Comparison of ENCODE assay signal across 16 cellular contexts in genomic region chr17:82017612-82018151, GRCh38. TPM values are rescaled to one million over a fixed set of nuclear protein-coding genes. Genes with fewer than 3 reads are reported as not detected.
DNase-seq lines count a peak whose midpoint lies in the region; ATAC-seq and TF ChIP-seq lines count a peak whose summit lies in the region.
"Had no signal": no experiment of that assay in that cellular context is flagged by ENCODE, and none has a peak within 500 bp of the region (broad histone marks: within the 10 kb centered on the region; RNA-seq: fewer than 3 reads in every experiment).

No MANE protein-coding gene starts in this region.

- intact Hi-C loops in left cardiac atrium (cut with DNase I), result no loop called here

- H3K9me3 Mint-ChIP-seq in GM23338 (no peaks in the 10 kb centered on the region), neural crest cell (no peaks in the 10 kb centered on the region)
- H3K9me3 Mint-ChIP-seq: CD8-positive, alpha-beta memory T cell had no signal

- no peaks in the 10 kb centered on the region for H3K9me3 ChIP-seq in T-helper 17 cell (ENCODE audit: control insufficient read depth, low read length, poor library complexity, severe bottlenecking)
- H3K9me3 ChIP-seq in suprapubic skin, result no peaks in the 10 kb centered on the region
- H3K9me3 ChIP-seq: BLaER1, MG63 had no signal

- DNase-seq in GM23338 (ENCODE audit: low spot score), result no peak
- DNase-seq in T-helper 17 cell, result no peak
- no peak for DNase-seq in neural crest cell (ENCODE audit: low read depth, low spot score)
- DNase-seq in GM19240 (ENCODE audit: insufficient read length, low spot score), result no peak
- no peak for DNase-seq in left cardiac atrium
- no peak for DNase-seq in suprapubic skin (ENCODE audit: low spot score in 2 of 2)
- DNase-seq: CD8-positive, alpha-beta memory T cell; DMS79 treated with DMSO at 0.1 percent for 48 hours; Karpas-422; MG63; NCI-H1092; NCI-H1694; NCI-H526 had no signal

- peaks cover 3% of the 10 kb centered on the region for H4K20me1 ChIP-seq in GM23338 (replicated peaks; ENCODE audit: insufficient read depth)

- H3K27me3 Mint-ChIP-seq in GM23338 (ENCODE audit: insufficient read depth, low read depth, poor library complexity), result peaks cover 15% of the 10 kb centered on the region
- H3K27me3 Mint-ChIP-seq in T-helper 17 cell, result no peaks in the 10 kb centered on the region
- peaks cover 3% of the 10 kb centered on the region for H3K27me3 Mint-ChIP-seq in neural crest cell (ENCODE audit: low read depth)

- H3K27ac Mint-ChIP-seq in GM23338 (no peak overlapping the region), T-helper 17 cell (peak overlapping the region; percentile 51), neural crest cell (ENCODE audit: unreplicated experiment) (no peak overlapping the region)
- H3K27ac Mint-ChIP-seq: CD8-positive, alpha-beta memory T cell had no signal

- H3K36me3 ChIP-seq in GM23338 (ENCODE audit: insufficient read depth) (no peaks in the 10 kb centered on the region), suprapubic skin (peaks cover 3% of the 10 kb centered on the region)

- H3K27me3 ChIP-seq in GM23338 (ENCODE audit: insufficient read depth) (no peaks in the 10 kb centered on the region), suprapubic skin (no peaks in the 10 kb centered on the region)
- H3K27me3 ChIP-seq: MG63 had no signal

- peaks cover 8% of the 10 kb centered on the region; the same call in 1 of the 2 replicates for H3F3A ChIP-seq in GM23338 (replicated peaks; ENCODE audit: low read depth)

- H3K4me1 ChIP-seq in GM23338 (ENCODE audit: insufficient read depth), result peaks cover 5% of the 10 kb centered on the region; the same call in 1 of the 2 replicates
- H3K4me1 ChIP-seq in suprapubic skin, result peaks cover 41% of the 10 kb centered on the region

- no peak for TF ChIP-seq CTCF in GM23338 (conservative IDR thresholded peaks at IDR 0.05; ENCODE audit: low read depth in 2 of 2)
- no peak for TF ChIP-seq CTCF in neural crest cell (conservative IDR thresholded peaks at IDR 0.05)
- no peak for TF ChIP-seq CTCF in suprapubic skin (IDR thresholded peaks at IDR 0.05)

- TF ChIP-seq EP300 in suprapubic skin (IDR thresholded peaks at IDR 0.05), result no peak

- H3K4me3 Mint-ChIP-seq in GM23338 (no peak overlapping the region), T-helper 17 cell (no peak overlapping the region), neural crest cell (peak overlapping the region; percentile 66)

- H3K36me3 Mint-ChIP-seq in GM23338 (ENCODE audit: low read depth) (peaks cover 6% of the 10 kb centered on the region; the same call in 1 of the 3 replicates), T-helper 17 cell (ENCODE audit: low read depth) (no peaks in the 10 kb centered on the region), neural crest cell (ENCODE audit: low read depth) (no peaks in the 10 kb centered on the region)

- H3K4me3 ChIP-seq in GM23338, result no peak overlapping the region
- no peak overlapping the region for H3K4me3 ChIP-seq in suprapubic skin
- H3K4me3 ChIP-seq: BLaER1, MG63 had no signal

- H3K9me2 ChIP-seq in GM23338 (ENCODE audit: insufficient read depth), result no peaks in the 10 kb centered on the region

- ATAC-seq in GM23338, result no peak
- no peak for ATAC-seq in T-helper 17 cell
- ATAC-seq in left cardiac atrium, result no peak
- ATAC-seq: Panc1, Right ventricle myocardium inferior had no signal

- no peak overlapping the region for H3K4me2 ChIP-seq in GM23338
- H3K4me2 ChIP-seq: BLaER1 had no signal

- H3K27ac ChIP-seq in GM23338 (ENCODE audit: low read depth), result peak overlapping the region; percentile 80; the same call in 1 of the 2 replicates
- H3K27ac ChIP-seq in suprapubic skin, result no peak overlapping the region
- H3K27ac ChIP-seq: BLaER1 had no signal

- 63% methylated on average over 8 of the region's 13 CpGs for WGBS in suprapubic skin

- H2AFZ ChIP-seq in GM23338, result no peak overlapping the region

- no peak for TF ChIP-seq POLR2A in suprapubic skin (IDR thresholded peaks at IDR 0.05)

- peaks cover 15% of the 10 kb centered on the region for H3K79me2 ChIP-seq in GM23338 (replicated peaks; ENCODE audit: insufficient read depth)

- H3K4me1 Mint-ChIP-seq in GM23338, result peaks cover 5% of the 10 kb centered on the region; the same call in 2 of the 3 replicates
- peaks cover 12% of the 10 kb centered on the region for H3K4me1 Mint-ChIP-seq in T-helper 17 cell
- peaks cover 11% of the 10 kb centered on the region for H3K4me1 Mint-ChIP-seq in neural crest cell

RNA-seq across cellular contexts. Expression of gene CENPX, which starts 5.0 kb away (rescaled TPM):
- 114 and 127 TPM in 2 replicates for total RNA-seq in GM23338 (2014; rRNA removed; shearing (Covaris generic))
- polyA plus RNA-seq in GM23338 (2016; fragmentation: Nextera tagmentation; extraction: Ambion mirVana), result 157 and 172 TPM in 2 replicates
- 10 to 100 TPM; 20.9 to 21.1 TPM for total RNA-seq in T-helper 17 cell
- total RNA-seq in neural crest cell, result 129 and 135 TPM in 2 replicates
- 10 to 100 TPM; 27.2 to 37.2 TPM for total RNA-seq in left cardiac atrium
- 10 to 100 TPM; 75.8 to 81.6 (median 76.8) TPM for total RNA-seq in suprapubic skin

RNA-seq across cellular contexts. Expression of gene LRRC45, which starts 5.4 kb away (rescaled TPM):
- total RNA-seq in GM23338 (2014; rRNA removed; shearing (Covaris generic)), result 40.7 and 41.6 TPM in 2 replicates
- polyA plus RNA-seq in GM23338 (2016; fragmentation: Nextera tagmentation; extraction: Ambion mirVana), result 16.1 and 17.6 TPM in 2 replicates
- total RNA-seq in T-helper 17 cell (10 to 100 TPM; 12.9 to 13.5 TPM), neural crest cell (55.7 and 63.5 TPM in 2 replicates), left cardiac atrium (1 to 10 TPM; 3.7 to 7.9 TPM), suprapubic skin (10 to 100 TPM; 14.1 to 18.7 (median 15.4) TPM)

RNA-seq across cellular contexts. Expression of gene RAC3, which starts 13.8 kb away (rescaled TPM):
- 211 and 293 TPM in 2 replicates for total RNA-seq in GM23338 (2014; rRNA removed; shearing (Covaris generic))
- polyA plus RNA-seq in GM23338 (2016; fragmentation: Nextera tagmentation; extraction: Ambion mirVana), result 31.5 and 35.6 TPM in 2 replicates
- 1 to 10 TPM; 2.6 to 3.1 TPM for total RNA-seq in T-helper 17 cell
- 73.6 and 75.0 TPM in 2 replicates for total RNA-seq in neural crest cell
- 1 to 10 TPM; 3.8 to 4.2 TPM for total RNA-seq in left cardiac atrium
- total RNA-seq in suprapubic skin, result 10 to 100 TPM; 13.7 to 34.1 (median 14.8) TPM
- polyA plus RNA-seq: CD8-positive, alpha-beta memory T cell had no signal

RNA-seq across cellular contexts. Expression of gene DCXR, which starts 19.8 kb away (rescaled TPM):
- total RNA-seq in GM23338 (2014; rRNA removed; shearing (Covaris generic)), result 84.8 and 86.9 TPM in 2 replicates
- 137 and 147 TPM in 2 replicates for polyA plus RNA-seq in GM23338 (2016; fragmentation: Nextera tagmentation; extraction: Ambion mirVana)
- total RNA-seq in T-helper 17 cell (10 to 100 TPM; 55.6 to 77.5 TPM), neural crest cell (198 and 199 TPM in 2 replicates), left cardiac atrium (100 to 1,000 TPM; 132 to 161 TPM), suprapubic skin (100 to 1,000 TPM; 160 to 267 (median 222) TPM)

RNA-seq across cellular contexts. Expression of gene RFNG, which starts 33.9 kb away (rescaled TPM):
- 36.9 and 44.7 TPM in 2 replicates for total RNA-seq in GM23338 (2014; rRNA removed; shearing (Covaris generic))
- polyA plus RNA-seq in GM23338 (2016; fragmentation: Nextera tagmentation; extraction: Ambion mirVana), result 18.0 and 18.9 TPM in 2 replicates
- 10 to 100 TPM; 26.5 to 28.3 TPM for total RNA-seq in T-helper 17 cell
- 44.5 and 46.0 TPM in 2 replicates for total RNA-seq in neural crest cell
- 10 to 100 TPM; 16.4 to 22.4 TPM for total RNA-seq in left cardiac atrium
- total RNA-seq in suprapubic skin, result 10 to 100 TPM; 46.0 to 61.0 (median 50.8) TPM
